15 cellular contexts compared by ENCODE assay signal in the genomic region with DNA sequence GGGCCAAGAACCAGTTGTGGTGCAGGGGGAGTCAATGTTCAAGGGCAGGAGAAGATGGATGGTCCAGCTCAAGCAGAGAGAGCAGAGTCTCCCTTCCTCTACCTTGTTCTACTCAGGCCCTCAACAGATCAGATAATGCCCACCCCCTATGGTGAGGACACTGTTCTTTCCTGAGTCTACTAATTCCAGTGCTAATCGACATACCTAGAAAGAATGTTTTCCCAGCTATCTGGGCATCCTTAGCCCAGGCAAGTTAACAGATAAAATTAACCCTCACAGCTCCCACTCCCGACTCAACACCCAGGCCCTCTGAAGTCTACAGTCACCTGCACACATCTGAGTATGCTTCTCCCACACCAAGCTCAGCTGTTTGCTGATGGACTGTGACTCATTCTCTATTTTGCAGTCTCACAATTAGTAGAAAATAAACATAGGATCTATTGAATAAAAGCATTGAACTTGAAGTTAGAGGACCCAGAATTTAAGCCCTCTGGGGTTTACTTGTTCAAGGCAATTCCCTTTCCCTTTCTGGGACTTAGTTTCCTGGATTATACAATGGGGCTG. TPM values are rescaled to one million over a fixed set of nuclear protein-coding genes. Genes with fewer than 3 reads are reported as not detected.
"Had no signal": no experiment of that assay in that cellular context is flagged by ENCODE, and none has a peak within 500 bp of the region (broad histone marks: within the 10 kb centered on the region; RNA-seq: fewer than 3 reads in every experiment).

No MANE protein-coding gene starts in this region.

- H3K27ac Mint-ChIP-seq: activated B cell treated with CpG ODN at 0.5 μM for 24 hours; activated naive CD4-positive, alpha-beta T cell treated with anti-CD3 and anti-CD28 coated beads, Interleukin-2, amount 10 ng/mL, durations not matched to agents 7 days and 5 days; activated T-helper 2 cell treated with anti-CD3 and anti-CD28 coated beads, Interferon-gamma antibody, Interleukin-2, Interleukin-4, amounts not matched to agents 10 μg/mL and 5 μg/mL and 100 μg/mL, durations not matched to agents 14 hours and 24 hours and 36 hours; effector memory CD8-positive, alpha-beta T cell; memory B cell had no signal

- H3K4me3 Mint-ChIP-seq: activated B cell treated with CpG ODN at 0.5 μM for 24 hours; activated naive CD4-positive, alpha-beta T cell treated with anti-CD3 and anti-CD28 coated beads, Interleukin-2, amount 10 ng/mL, durations not matched to agents 7 days and 5 days; central memory CD8-positive, alpha-beta T cell; effector memory CD8-positive, alpha-beta T cell; memory B cell had no signal

- H3K27ac ChIP-seq: body of pancreas, pancreas, skin epidermis had no signal

- H3K9me3 Mint-ChIP-seq: activated B cell treated with CpG ODN at 0.5 μM for 24 hours; activated naive CD4-positive, alpha-beta T cell treated with anti-CD3 and anti-CD28 coated beads, Interleukin-2, amount 10 ng/mL, durations not matched to agents 7 days and 5 days; central memory CD8-positive, alpha-beta T cell; effector memory CD8-positive, alpha-beta T cell had no signal

- ATAC-seq: body of pancreas; effector memory CD8-positive, alpha-beta T cell; left lobe of liver; pancreas had no signal

- DNase-seq: activated B cell treated with CpG ODN at 0.5 μM for 24 hours; activated CD4-positive, alpha-beta T cell treated with anti-CD3 and anti-CD28 coated beads, Interleukin-2, amount 50 U/mL, for 1 hour; activated naive CD4-positive, alpha-beta T cell treated with anti-CD3 and anti-CD28 coated beads, Interleukin-2, amount 10 ng/mL, durations not matched to agents 7 days and 5 days; body of pancreas; cortex of kidney; effector memory CD8-positive, alpha-beta T cell; head of caudate nucleus; pancreas had no signal

- H3K4me1 ChIP-seq: pancreas had no signal

- H3K27me3 Mint-ChIP-seq: central memory CD8-positive, alpha-beta T cell had no signal

- H3K36me3 Mint-ChIP-seq: activated naive CD4-positive, alpha-beta T cell treated with anti-CD3 and anti-CD28 coated beads, Interleukin-2, amount 10 ng/mL, durations not matched to agents 7 days and 5 days; memory B cell had no signal

- H3K27me3 ChIP-seq: body of pancreas, pancreas had no signal

- H3K4me3 ChIP-seq: body of pancreas, pancreas, skin epidermis had no signal

- H3K9me3 ChIP-seq: body of pancreas, pancreas had no signal

- H3K36me3 ChIP-seq: pancreas had no signal

RNA-seq across cellular contexts. Expression of a gene that starts 17.1 kb away (rescaled TPM):
- total RNA-seq: activated B cell treated with CpG ODN at 0.5 μM for 24 hours; activated CD8-positive, alpha-beta memory T cell treated with anti-CD3 and anti-CD28 coated beads for 36 hours; activated T-helper 2 cell treated with anti-CD3 and anti-CD28 coated beads, Interferon-gamma antibody, Interleukin-2, Interleukin-4, amounts not matched to agents 10 μg/mL and 5 μg/mL and 100 μg/mL, durations not matched to agents 14 hours and 24 hours and 36 hours; T-helper 1 cell treated with Interleukin-12 subunit alpha and Interleukin-12 subunit beta and Interleukin-4 antibody, amounts not matched to agents 30 ng/mL and 1 ng/mL, for 36 hours had no signal
